Comparison of ENCODE assay signal across 23 cellular contexts in genomic region chr2:136211671-136212070, GRCh38.
DNase-seq lines count a peak whose midpoint lies in the region; ATAC-seq and TF ChIP-seq lines count a peak whose summit lies in the region.
"Had no signal": no experiment of that assay in that cellular context is flagged by ENCODE, and none has a peak within 500 bp of the region (broad histone marks: within the 10 kb centered on the region; RNA-seq: fewer than 3 reads in every experiment).

No MANE protein-coding gene starts in this region.

- no peak for DNase-seq in activated CD8-positive, alpha-beta T cell treated with anti-CD3 and anti-CD28 coated beads, Interleukin-2, amount 10 ng/mL, durations not matched to agents 7 days and 5 days
- no peak for DNase-seq in activated CD8-positive, alpha-beta T cell treated with anti-CD3 and anti-CD28 coated beads for 36 hours
- DNase-seq in Jurkat, Clone E6-1 (ENCODE audit: low read depth, low spot score) = peak; percentile 61
- no peak for DNase-seq in effector memory CD8-positive, alpha-beta T cell
- no peak for DNase-seq in stimulated activated naive B cell treated with anti-CD40 and anti-IgM and Interleukin-4, amounts not matched to agents 10 μg/mL and 1 μg/mL and 100 μg/mL, for 72 hours
- no peak for DNase-seq in SKM-1 (lab: John Stamatoyannopoulos, UW; ENCODE audit: unreplicated experiment)
- DNase-seq in mesenteric fat pad (ENCODE audit: low spot score) = no peak
- DNase-seq: activated CD4-positive, alpha-beta T cell treated with anti-CD3 and anti-CD28 coated beads for 4 hours; caudate nucleus; dorsolateral prefrontal cortex; glutamatergic neuron; kidney; NCI-H1105 treated with DMSO at 0.1 percent for 48 hours; NCI-H2081 treated with DMSO at 0.1 percent for 48 hours; NCI-H446; PC-9; psoas muscle; Right ventricle myocardium superior; upper lobe of left lung had no signal

- peak overlapping the region; percentile 8 for H3K27ac Mint-ChIP-seq in activated CD8-positive, alpha-beta T cell treated with anti-CD3 and anti-CD28 coated beads, Interleukin-2, amount 10 ng/mL, durations not matched to agents 7 days and 5 days
- no peak overlapping the region for H3K27ac Mint-ChIP-seq in activated CD8-positive, alpha-beta T cell treated with anti-CD3 and anti-CD28 coated beads for 36 hours
- H3K27ac Mint-ChIP-seq in effector memory CD8-positive, alpha-beta T cell = peak overlapping the region; percentile 96 to 98
- peak overlapping the region; percentile 25 for H3K27ac Mint-ChIP-seq in stimulated activated naive B cell treated with anti-CD40 and anti-IgM and Interleukin-4, amounts not matched to agents 10 μg/mL and 1 μg/mL and 100 μg/mL, for 72 hours
- H3K27ac Mint-ChIP-seq: activated T-helper 1 cell treated with anti-CD3 and anti-CD28 coated beads, Interleukin-12 subunit alpha, Interleukin-12 subunit beta, Interleukin-2, Interleukin-4 antibody, amounts not matched to agents 30 ng/mL and 10 ng/mL and 1 ng/mL, durations not matched to agents 14 hours and 24 hours and 36 hours had no signal

- peaks cover 11% of the 10 kb centered on the region for H3K9me3 Mint-ChIP-seq in activated CD8-positive, alpha-beta T cell treated with anti-CD3 and anti-CD28 coated beads, Interleukin-2, amount 10 ng/mL, durations not matched to agents 7 days and 5 days (ENCODE audit: insufficient read depth)
- H3K9me3 Mint-ChIP-seq in activated CD8-positive, alpha-beta T cell treated with anti-CD3 and anti-CD28 coated beads for 36 hours = peaks cover 16% of the 10 kb centered on the region
- H3K9me3 Mint-ChIP-seq in effector memory CD8-positive, alpha-beta T cell = peaks cover 4 to 8% of the 10 kb centered on the region in 2 donors
- peaks cover 14 to 17% of the 10 kb centered on the region in 2 donors for H3K9me3 Mint-ChIP-seq in stimulated activated naive B cell treated with anti-CD40 and anti-IgM and Interleukin-4, amounts not matched to agents 10 μg/mL and 1 μg/mL and 100 μg/mL, for 72 hours

- H3K4me1 Mint-ChIP-seq in activated CD8-positive, alpha-beta T cell treated with anti-CD3 and anti-CD28 coated beads, Interleukin-2, amount 10 ng/mL, durations not matched to agents 7 days and 5 days (ENCODE audit: low read depth) = peaks cover 33% of the 10 kb centered on the region
- peaks cover 56% of the 10 kb centered on the region for H3K4me1 Mint-ChIP-seq in activated CD8-positive, alpha-beta T cell treated with anti-CD3 and anti-CD28 coated beads for 36 hours (ENCODE audit: low read depth)
- H3K4me1 Mint-ChIP-seq in effector memory CD8-positive, alpha-beta T cell (ENCODE audit: low read depth in 2 of 2) = peaks cover 41 to 47% of the 10 kb centered on the region in 2 donors
- H3K4me1 Mint-ChIP-seq in stimulated activated naive B cell treated with anti-CD40 and anti-IgM and Interleukin-4, amounts not matched to agents 10 μg/mL and 1 μg/mL and 100 μg/mL, for 72 hours = peaks cover 66 to 87% of the 10 kb centered on the region in 2 donors

- CTCF ChIA-PET in activated CD8-positive, alpha-beta T cell treated with anti-CD3 and anti-CD28 coated beads, Interleukin-2, amount 10 ng/mL, durations not matched to agents 7 days and 5 days (lab: Charles Lee) = interaction anchor here (1.0 kb wide), 1 partner anchor 23 kb away, joined by 3 read pairs; no protein-coding TSS in a partner anchor
- CTCF ChIA-PET in activated CD8-positive, alpha-beta T cell treated with anti-CD3 and anti-CD28 coated beads for 36 hours (lab: Charles Lee) = interaction anchor here (0.6 to 1.7 kb wide), 4 partner anchors 10 to 441 kb away, joined by 3 to 4 read pairs (median 3); no protein-coding TSS in a partner anchor

- no peak for ATAC-seq in activated CD8-positive, alpha-beta T cell treated with anti-CD3 and anti-CD28 coated beads, Interleukin-2, amount 10 ng/mL, durations not matched to agents 7 days and 5 days
- no peak for ATAC-seq in activated CD8-positive, alpha-beta T cell treated with anti-CD3 and anti-CD28 coated beads for 36 hours
- ATAC-seq in effector memory CD8-positive, alpha-beta T cell (replicated peaks) = no peak
- no peak for ATAC-seq in stimulated activated naive B cell treated with anti-CD40 and anti-IgM and Interleukin-4, amounts not matched to agents 10 μg/mL and 1 μg/mL and 100 μg/mL, for 72 hours (replicated peaks)
- ATAC-seq in HG03378 (IDR thresholded peaks at IDR 0.05; ENCODE audit: unreplicated experiment) = no peak
- ATAC-seq: psoas muscle had no signal

- peaks cover 2% of the 10 kb centered on the region for H3K27me3 Mint-ChIP-seq in activated CD8-positive, alpha-beta T cell treated with anti-CD3 and anti-CD28 coated beads, Interleukin-2, amount 10 ng/mL, durations not matched to agents 7 days and 5 days (ENCODE audit: low read depth)
- H3K27me3 Mint-ChIP-seq in activated CD8-positive, alpha-beta T cell treated with anti-CD3 and anti-CD28 coated beads for 36 hours = no peaks in the 10 kb centered on the region
- H3K27me3 Mint-ChIP-seq in effector memory CD8-positive, alpha-beta T cell = no peaks in the 10 kb centered on the region
- H3K27me3 Mint-ChIP-seq in stimulated activated naive B cell treated with anti-CD40 and anti-IgM and Interleukin-4, amounts not matched to agents 10 μg/mL and 1 μg/mL and 100 μg/mL, for 72 hours = no peaks in the 10 kb centered on the region
- H3K27me3 Mint-ChIP-seq: activated naive CD4-positive, alpha-beta T cell treated with anti-CD3 and anti-CD28 coated beads, Interleukin-2, amount 50 U/mL, for 24 hours had no signal

- H3K36me3 Mint-ChIP-seq in activated CD8-positive, alpha-beta T cell treated with anti-CD3 and anti-CD28 coated beads, Interleukin-2, amount 10 ng/mL, durations not matched to agents 7 days and 5 days (ENCODE audit: low read depth) = peaks cover 9% of the 10 kb centered on the region
- H3K36me3 Mint-ChIP-seq in activated CD8-positive, alpha-beta T cell treated with anti-CD3 and anti-CD28 coated beads for 36 hours (ENCODE audit: low read depth) = peaks cover 3% of the 10 kb centered on the region
- no peaks in the 10 kb centered on the region for H3K36me3 Mint-ChIP-seq in effector memory CD8-positive, alpha-beta T cell (ENCODE audit: insufficient read depth)
- peaks cover 7 to 16% of the 10 kb centered on the region in 2 donors for H3K36me3 Mint-ChIP-seq in stimulated activated naive B cell treated with anti-CD40 and anti-IgM and Interleukin-4, amounts not matched to agents 10 μg/mL and 1 μg/mL and 100 μg/mL, for 72 hours

- POLR2A ChIA-PET in activated CD8-positive, alpha-beta T cell treated with anti-CD3 and anti-CD28 coated beads, Interleukin-2, amount 10 ng/mL, durations not matched to agents 7 days and 5 days (lab: Charles Lee) = interaction anchor here (1.1 kb wide), 1 partner anchor 246 kb away, joined by 3 read pairs; no protein-coding TSS in a partner anchor
- POLR2A ChIA-PET in activated CD8-positive, alpha-beta T cell treated with anti-CD3 and anti-CD28 coated beads for 36 hours (lab: Charles Lee) = interaction anchor here (1.1 to 1.3 kb wide), 2 partner anchors 79 to 179 kb away, joined by 3 to 4 read pairs; no protein-coding TSS in a partner anchor

- intact Hi-C loops in activated CD8-positive, alpha-beta T cell treated with anti-CD3 and anti-CD28 coated beads for 36 hours (cut with micrococcal nuclease) = loop anchor here (5.0 kb wide), 1 partner anchor 79 kb away; no protein-coding TSS in a partner anchor

- H3K4me3 Mint-ChIP-seq in activated CD8-positive, alpha-beta T cell treated with anti-CD3 and anti-CD28 coated beads, Interleukin-2, amount 10 ng/mL, durations not matched to agents 7 days and 5 days = no peak overlapping the region
- no peak overlapping the region for H3K4me3 Mint-ChIP-seq in activated CD8-positive, alpha-beta T cell treated with anti-CD3 and anti-CD28 coated beads for 36 hours
- no peak overlapping the region for H3K4me3 Mint-ChIP-seq in effector memory CD8-positive, alpha-beta T cell
- H3K4me3 Mint-ChIP-seq in stimulated activated naive B cell treated with anti-CD40 and anti-IgM and Interleukin-4, amounts not matched to agents 10 μg/mL and 1 μg/mL and 100 μg/mL, for 72 hours = no peak overlapping the region
- H3K4me3 Mint-ChIP-seq: activated naive CD4-positive, alpha-beta T cell treated with anti-CD3 and anti-CD28 coated beads, Interleukin-2, amount 50 U/mL, for 24 hours; activated T-helper 1 cell treated with anti-CD3 and anti-CD28 coated beads, Interleukin-12 subunit alpha, Interleukin-12 subunit beta, Interleukin-2, Interleukin-4 antibody, amounts not matched to agents 30 ng/mL and 10 ng/mL and 1 ng/mL, durations not matched to agents 14 hours and 24 hours and 36 hours had no signal

- H3K4me3 ChIP-seq in Jurkat, Clone E6-1 (ENCODE audit: low read length) = no peak overlapping the region
- H3K4me3 ChIP-seq: dorsolateral prefrontal cortex, HAP-1, PC-9, psoas muscle, upper lobe of left lung had no signal

- TF ChIP-seq CTCF in activated CD8-positive, alpha-beta T cell treated with anti-CD3 and anti-CD28 coated beads for 36 hours (IDR thresholded peaks at IDR 0.05) = no peak
